8 cellular contexts compared by ENCODE assay signal in the genomic region with DNA sequence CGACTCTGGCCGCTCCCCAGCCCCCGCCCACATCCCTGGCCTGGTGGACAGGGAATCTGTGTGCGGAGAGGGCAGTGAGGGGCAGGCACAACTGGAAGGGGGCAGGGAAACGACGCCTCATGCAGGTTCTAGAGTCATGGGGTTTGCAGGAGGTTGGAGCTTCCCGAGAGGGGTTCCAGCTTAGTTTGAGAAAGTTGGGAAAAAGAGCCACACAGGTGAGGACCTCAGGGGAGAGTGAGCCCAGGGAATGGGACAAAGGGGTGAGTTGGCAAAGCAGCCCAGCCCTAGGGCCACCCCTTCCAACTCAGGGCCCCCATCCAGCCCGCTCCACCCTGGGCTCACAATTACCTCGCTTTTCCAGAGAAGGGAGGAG. TPM values are rescaled to one million over a fixed set of nuclear protein-coding genes. Genes with fewer than 3 reads are reported as not detected.
DNase-seq lines count a peak whose midpoint lies in the region; ATAC-seq and TF ChIP-seq lines count a peak whose summit lies in the region.

No MANE protein-coding gene starts in this region.

- no peak for TF ChIP-seq CTCF in AG04450 (IDR thresholded peaks at IDR 0.05; ENCODE audit: low read depth, low read length)
- TF ChIP-seq CTCF in coronary artery (IDR thresholded peaks at IDR 0.05), result no peak
- TF ChIP-seq CTCF in lower leg skin (IDR thresholded peaks at IDR 0.05), result no peak
- no peak for TF ChIP-seq CTCF in thyroid gland (IDR thresholded peaks at IDR 0.05)

- H3K9me3 ChIP-seq in AG04450 (ENCODE audit: control insufficient read depth, insufficient read depth, low read length) (peaks cover 11% of the 10 kb centered on the region; the same call in 1 of the 2 replicates), thyroid gland (no peaks in the 10 kb centered on the region)

- POLR2A ChIA-PET in AG04450 (lab: Yijun Ruan, JAX), result interaction anchor here (0.6 to 1.8 kb wide), 7 partner anchors 12 to 92 kb away, joined by 3 to 7 read pairs (median 4); partner anchors contain the start of genes INO80B and WBP1

- TF ChIP-seq POLR2A in lower leg skin (IDR thresholded peaks at IDR 0.05), result no peak
- TF ChIP-seq POLR2A in thyroid gland (IDR thresholded peaks at IDR 0.05), result no peak

- intact Hi-C loops in lower leg skin (cut with DNase I; ENCODE audit: low total_unique reads), result no loop called here
- intact Hi-C loops in thyroid gland (cut with DNase I), result no loop called here

- peak overlapping the region; percentile 64 for H3K4me3 ChIP-seq in AG04450 (ENCODE audit: low read depth, low read length)
- peak overlapping the region; percentile 20 for H3K4me3 ChIP-seq in Jurkat, Clone E6-1 (ENCODE audit: low read length)
- peak overlapping the region; percentile 77 for H3K4me3 ChIP-seq in coronary artery
- H3K4me3 ChIP-seq in lower leg skin (ENCODE audit: low read depth, poor library complexity, severe bottlenecking), result peak overlapping the region; percentile 24
- peak overlapping the region in 2 of 3 donors; percentile 21 to 51 for H3K4me3 ChIP-seq in thyroid gland (replicated peaks in 1 of 3)

- H3K27me3 ChIP-seq in AG04450 (ENCODE audit: control insufficient read depth, insufficient read depth, low read length) (peaks cover 16% of the 10 kb centered on the region), thyroid gland (no peaks in the 10 kb centered on the region)

- ATAC-seq in GM21529 (IDR thresholded peaks at IDR 0.05; ENCODE audit: unreplicated experiment) (no peak), GM21367 (IDR thresholded peaks at IDR 0.05; ENCODE audit: unreplicated experiment) (no peak)

- H3K4me1 ChIP-seq in thyroid gland, result peaks cover 10 to 18% of the 10 kb centered on the region in 2 donors

- no peaks in the 10 kb centered on the region for H3K36me3 ChIP-seq in thyroid gland

- CTCF ChIA-PET in AG04450 (lab: Charles Lee), result interaction anchor here (1.0 to 2.0 kb wide), 3 partner anchors 31 to 92 kb away, joined by 3 to 7 read pairs (median 3); no protein-coding TSS in a partner anchor

- 7 to 20% methylated on average over 9 of the region's 9 CpGs for WGBS in lower leg skin, 2 donors
- 3 to 5% methylated on average over 8 to 9 of the region's 9 CpGs for WGBS in thyroid gland, 2 donors

- DNase-seq in AG04450 (ENCODE audit: low read depth, low spot score), result no peak
- no peak for DNase-seq in Jurkat, Clone E6-1 (ENCODE audit: low read depth, low spot score)
- DNase-seq in coronary artery (ENCODE audit: low spot score), result no peak
- peak; percentile 50 to 92 for DNase-seq in lower leg skin (ENCODE audit: low spot score in 2 of 2)
- peak; percentile 66 to 67 for DNase-seq in thyroid gland
- DNase-seq in NCI-H1105 (lab: John Stamatoyannopoulos, UW), result no peak

- H3K27ac ChIP-seq in AG04450 (ENCODE audit: low read depth, low read length), result peak overlapping the region; percentile 75
- H3K27ac ChIP-seq in coronary artery, result peak overlapping the region; percentile 50 to 86
- H3K27ac ChIP-seq in thyroid gland, result peak overlapping the region; percentile 42 to 84 (median 76)

RNA-seq across cellular contexts. Expression of gene RTKN, which starts 1.7 kb away (rescaled TPM):
- 12.6 and 12.7 TPM in 2 replicates for polyA plus RNA-seq in AG04450 (2011; rRNA removed)
- polyA minus RNA-seq in AG04450 (2011; rRNA and poly(A)+ RNA removed), result 13.4 and 20.7 TPM in 2 replicates
- 2.0 TPM for polyA plus RNA-seq in Jurkat, Clone E6-1 (2012; ENCODE audit: insufficient read depth, insufficient read length)
- total RNA-seq in lower leg skin (10 to 100 TPM; 44.9 to 71.8 (median 48.3) TPM), thyroid gland (10 to 100 TPM; 24.5 to 41.9 (median 35.6) TPM)

RNA-seq across cellular contexts. Expression of gene INO80B, which starts 14.9 kb away (rescaled TPM):
- polyA plus RNA-seq in AG04450 (2011; rRNA removed), result 4.7 and 4.8 TPM in 2 replicates
- 2.6 and 4.5 TPM in 2 replicates for polyA minus RNA-seq in AG04450 (2011; rRNA and poly(A)+ RNA removed)
- 33.5 TPM for polyA plus RNA-seq in Jurkat, Clone E6-1 (2012; ENCODE audit: insufficient read depth, insufficient read length)
- total RNA-seq in lower leg skin, result 10 to 100 TPM; 19.3 to 39.6 (median 31.8) TPM
- total RNA-seq in thyroid gland, result 10 to 100 TPM; 19.9 to 74.4 (median 46.1) TPM

RNA-seq across cellular contexts. Expression of gene WBP1, which starts 18.2 kb away (rescaled TPM):
- 56.0 and 68.5 TPM in 2 replicates for polyA plus RNA-seq in AG04450 (2011; rRNA removed)
- 24.0 and 41.9 TPM in 2 replicates for polyA minus RNA-seq in AG04450 (2011; rRNA and poly(A)+ RNA removed)
- 88.4 TPM for polyA plus RNA-seq in Jurkat, Clone E6-1 (2012; ENCODE audit: insufficient read depth, insufficient read length)
- total RNA-seq in lower leg skin (10 to 100 TPM; 35.9 to 44.9 (median 38.1) TPM), thyroid gland (100 to 1,000 TPM in 2 of 4 donors, 10 to 100 TPM in 2; 60.7 to 119 (median 102) TPM)

RNA-seq across cellular contexts. Expression of gene WDR54, which starts 18.5 kb away (rescaled TPM):
- 14.5 and 19.5 TPM in 2 replicates for polyA plus RNA-seq in AG04450 (2011; rRNA removed)
- 30.9 and 35.1 TPM in 2 replicates for polyA minus RNA-seq in AG04450 (2011; rRNA and poly(A)+ RNA removed)
- 108 TPM for polyA plus RNA-seq in Jurkat, Clone E6-1 (2012; ENCODE audit: insufficient read depth, insufficient read length)
- total RNA-seq in lower leg skin (10 to 100 TPM in 1 of 4 donors, 1 to 10 TPM in 3; 5.5 to 13.3 (median 8.0) TPM), thyroid gland (10 to 100 TPM in 3 of 4 donors, 1 to 10 TPM in 1; 6.5 to 19.3 (median 13.6) TPM)

RNA-seq across cellular contexts. Expression of gene C2orf81, which starts 18.6 kb away (rescaled TPM):
- 0.16 TPM in 2 replicates for polyA plus RNA-seq in AG04450 (2011; rRNA removed)
- polyA minus RNA-seq in AG04450 (2011; rRNA and poly(A)+ RNA removed), result 0.17 and 0.32 TPM in 2 replicates
- 3.7 TPM for polyA plus RNA-seq in Jurkat, Clone E6-1 (2012; ENCODE audit: insufficient read depth, insufficient read length)
- total RNA-seq in lower leg skin, result 1 to 10 TPM in 3 of 4 donors, under 1 TPM in 1; 0.34 to 2.4 (median 1.2) TPM
- total RNA-seq in thyroid gland, result 1 to 10 TPM; 2.3 to 3.4 (median 3.1) TPM

Comparison
In these comparisons a context has a peak if more than half of its experiments do, and no peak if none do; other contexts are left out.
1. DNase-seq: peak in lower leg skin (2 of 2) and thyroid gland (2 of 2); none in AG04450 (single experiment), Jurkat, Clone E6-1 (single experiment), coronary artery (single experiment) and NCI-H1105 (single experiment).
2. H3K4me3 ChIP-seq: peak in every context shown above with its lines; median percentile 77 in coronary artery; 64 in AG04450; 36 in thyroid gland; 24 in lower leg skin; 20 in Jurkat, Clone E6-1.
3. Peak in every context shown above with its lines, with median percentiles within 50 percentile points of each other: H3K27ac ChIP-seq.